ENCODE assay signal across 8 cellular contexts in the genomic region with DNA sequence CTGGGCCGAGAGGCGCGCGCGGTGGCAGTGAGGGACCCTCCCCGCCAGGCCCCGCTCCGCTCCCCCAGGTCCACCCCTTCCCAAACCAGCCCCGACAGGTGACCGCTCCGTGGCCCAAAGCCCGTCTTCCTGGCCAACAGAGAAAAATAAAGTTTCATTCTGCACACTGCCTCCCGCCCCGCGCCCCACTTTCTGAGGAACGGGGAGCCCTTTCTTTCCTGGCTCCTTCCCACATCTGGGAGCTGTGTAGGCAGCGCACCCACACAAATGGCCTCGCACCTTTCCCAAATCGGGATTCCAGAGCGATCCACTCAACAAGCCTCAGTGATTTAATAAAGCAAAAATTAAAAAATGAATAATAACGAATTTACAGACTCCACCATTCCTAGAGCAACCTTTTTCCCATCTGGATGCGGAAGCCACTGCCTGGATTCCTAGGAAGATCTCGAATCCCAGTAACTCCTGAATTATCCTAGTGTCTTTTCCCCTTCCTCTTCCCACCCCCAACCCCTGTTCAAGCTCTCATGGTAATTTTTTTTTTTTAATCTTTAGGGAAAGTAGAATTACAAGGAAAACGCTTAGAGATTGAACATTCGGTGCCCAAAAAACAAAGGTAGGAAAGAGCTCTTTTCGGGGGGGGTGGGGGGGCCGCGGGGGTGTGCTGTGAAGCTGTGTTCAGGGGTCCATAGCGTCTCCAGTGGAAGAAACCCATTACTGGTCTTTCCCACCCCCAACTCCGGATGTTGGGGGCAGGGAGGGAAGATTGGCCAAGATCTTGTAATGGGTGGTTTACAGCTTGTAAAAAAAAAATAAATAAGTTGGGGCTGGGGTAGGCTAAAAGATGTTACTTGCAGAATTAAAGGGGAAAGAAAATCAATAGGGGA.
A peak's percentile ranks its signal among the peaks of the same experiment; 100 is the strongest.
DNase-seq lines count a peak whose midpoint lies in the region; ATAC-seq and TF ChIP-seq lines count a peak whose summit lies in the region.

No MANE protein-coding gene starts in this region.

- in situ Hi-C loops in KBM-7 (cut with MboI; ENCODE audit: low pct_unique_long_range_greater_than_20kb, low sequenced_read_pairs): no loop called here

- H3K9me3 Mint-ChIP-seq in nephron: no peaks in the 10 kb centered on the region

- peak overlapping the region; percentile 54 to 97 (median 91) for H3K27ac Mint-ChIP-seq in nephron

- H3K4me3 Mint-ChIP-seq in nephron: peak overlapping the region; percentile 87 to 95 (median 94)

- peak overlapping the region; percentile 91 for H3K4me3 ChIP-seq in choroid plexus epithelial cell (ENCODE audit: low read depth, low read length)

- peak; percentile 54 for DNase-seq in D341Med (ENCODE audit: low spot score)
- peak; percentile 64 for DNase-seq in KBM-7
- peak; percentile 68 for DNase-seq in choroid plexus epithelial cell (ENCODE audit: low read depth)
- DNase-seq in activated gamma-delta T cell treated with Interleukin-2 at 50 U/mL for 16 hours: no peak
- DNase-seq in DMS53 treated with DMSO at 0.1 percent for 48 hours (lab: John Stamatoyannopoulos, UW; ENCODE audit: unreplicated experiment): no peak
- DNase-seq in NCI-H226: no peak

- H3K27me3 Mint-ChIP-seq in nephron (ENCODE audit: low read depth): peaks cover 16% of the 10 kb centered on the region

- peaks cover 13% of the 10 kb centered on the region for H3K36me3 Mint-ChIP-seq in nephron (ENCODE audit: low read depth)

- no peak for ATAC-seq in GM21423 (IDR thresholded peaks at IDR 0.05; ENCODE audit: unreplicated experiment)

- H3K4me1 Mint-ChIP-seq in nephron: peaks cover 52% of the 10 kb centered on the region

- peak; percentile 47 for TF ChIP-seq CTCF in choroid plexus epithelial cell (conservative IDR thresholded peaks at IDR 0.05; ENCODE audit: low read depth, low read length)
- TF ChIP-seq CTCF in nephron (IDR thresholded peaks at IDR 0.05; ENCODE audit: unreplicated experiment in 3 of 3): peak in 1 of 3 experiments; percentile 12

Comparison
In these comparisons a context has a peak if more than half of its experiments do, and no peak if none do; other contexts are left out.
1. DNase-seq: peak in D341Med (single experiment), KBM-7 (single experiment) and choroid plexus epithelial cell (single experiment); none in activated gamma-delta T cell treated with Interleukin-2 at 50 U/mL for 16 hours (single experiment), DMS53 treated with DMSO at 0.1 percent for 48 hours (single experiment) and NCI-H226 (single experiment).